In genomic region chr17:3954921-3955320, GRCh38 we compare ENCODE assay signal across 17 cellular contexts. TPM values are rescaled to one million over a fixed set of nuclear protein-coding genes. Genes with fewer than 3 reads are reported as not detected.
"Had no signal": no experiment of that assay in that cellular context is flagged by ENCODE, and none has a peak within 500 bp of the region (broad histone marks: within the 10 kb centered on the region; RNA-seq: fewer than 3 reads in every experiment).

No MANE protein-coding gene starts in this region.

- H3K9me3 Mint-ChIP-seq: activated CD8-positive, alpha-beta T cell treated with anti-CD3 and anti-CD28 coated beads for 36 hours; activated naive CD8-positive, alpha-beta T cell treated with anti-CD3 and anti-CD28 coated beads, Interleukin-2, amount 10 ng/mL, durations not matched to agents 7 days and 5 days; endodermal cell; T-helper 1 cell treated with Interleukin-12 subunit alpha and Interleukin-12 subunit beta and Interleukin-4 antibody, amounts not matched to agents 30 μg/mL and 1 μg/mL, for 36 hours had no signal

- H3K4me3 ChIP-seq: gastroesophageal sphincter, hepatocyte, ovary had no signal

- H3K79me2 ChIP-seq: hepatocyte had no signal

- H3K9me3 ChIP-seq: gastroesophageal sphincter, ovary had no signal

- H3K4me3 Mint-ChIP-seq: activated CD8-positive, alpha-beta T cell treated with anti-CD3 and anti-CD28 coated beads for 36 hours; activated naive CD8-positive, alpha-beta T cell treated with anti-CD3 and anti-CD28 coated beads, Interleukin-2, amount 10 ng/mL, durations not matched to agents 7 days and 5 days; endodermal cell; T-helper 1 cell treated with Interleukin-12 subunit alpha and Interleukin-12 subunit beta and Interleukin-4 antibody, amounts not matched to agents 30 μg/mL and 1 μg/mL, for 36 hours had no signal

- H3K27me3 ChIP-seq: gastroesophageal sphincter, hepatocyte, ovary had no signal

- H3K27me3 Mint-ChIP-seq: activated CD8-positive, alpha-beta T cell treated with anti-CD3 and anti-CD28 coated beads for 36 hours; activated naive CD8-positive, alpha-beta T cell treated with anti-CD3 and anti-CD28 coated beads, Interleukin-2, amount 10 ng/mL, durations not matched to agents 7 days and 5 days had no signal

- DNase-seq: activated CD4-positive, alpha-beta T cell treated with anti-CD3 and anti-CD28 coated beads for 4 hours; activated CD8-positive, alpha-beta T cell treated with anti-CD3 and anti-CD28 coated beads for 36 hours; activated naive CD8-positive, alpha-beta T cell treated with anti-CD3 and anti-CD28 coated beads, Interleukin-2, amount 10 ng/mL, durations not matched to agents 7 days and 5 days; anterior cingulate cortex; endodermal cell; islet precursor cell; mammary epithelial cell; ovary; stimulated activated CD4-positive, alpha-beta T cell treated with anti-CD3 and anti-CD28 coated beads, Interleukin-1b, Interleukin-23, amount 100 ng/mL, for 48 hours had no signal

- H2AFZ ChIP-seq: hepatocyte had no signal

- ATAC-seq: activated CD8-positive, alpha-beta T cell treated with anti-CD3 and anti-CD28 coated beads for 36 hours; gastroesophageal sphincter had no signal

- H3K4me2 ChIP-seq: hepatocyte had no signal

- H3K36me3 ChIP-seq: gastroesophageal sphincter, ovary had no signal

- H3K27ac ChIP-seq: hepatocyte, ovary had no signal

- H3K27ac Mint-ChIP-seq: activated CD8-positive, alpha-beta T cell treated with anti-CD3 and anti-CD28 coated beads for 36 hours; activated naive CD8-positive, alpha-beta T cell treated with anti-CD3 and anti-CD28 coated beads, Interleukin-2, amount 10 ng/mL, durations not matched to agents 7 days and 5 days; endodermal cell; T-helper 1 cell treated with Interleukin-12 subunit alpha and Interleukin-12 subunit beta and Interleukin-4 antibody, amounts not matched to agents 30 μg/mL and 1 μg/mL, for 36 hours had no signal

RNA-seq across cellular contexts. Expression of gene ATP2A3, which starts 9.3 kb away (rescaled TPM):
- total RNA-seq: dermis blood vessel endothelial cell had no signal
- polyA plus RNA-seq: mammary epithelial cell, neural cell had no signal

RNA-seq across cellular contexts. Expression of gene P2RX1, which starts 38.7 kb away (rescaled TPM):
- total RNA-seq: chondrocyte, dermis blood vessel endothelial cell, endodermal cell, epithelial cell of proximal tubule, mammary epithelial cell, pulmonary artery endothelial cell had no signal
- polyA plus RNA-seq: mammary epithelial cell, neural cell had no signal
